Comparison of ENCODE assay signal across 19 cellular contexts in genomic region chr17:76495663-76496400, GRCh38.
DNase-seq lines count a peak whose midpoint lies in the region; ATAC-seq and TF ChIP-seq lines count a peak whose summit lies in the region.
"Had no signal": no experiment of that assay in that cellular context is flagged by ENCODE, and none has a peak within 500 bp of the region (broad histone marks: within the 10 kb centered on the region; RNA-seq: fewer than 3 reads in every experiment).

No MANE protein-coding gene starts in this region.

- peaks cover 0 to 60% (median 51%) of the 10 kb centered on the region in 11 experiments; a peak in 18 of 22 replicates for H4K20me1 ChIP-seq in BLaER1 treated with 17β-estradiol and CSF1 and Interleukin-3, amounts not matched to agents 10 nM and 100 nM

- TF ChIP-seq CTCF in HEK293 (tag by site-specific recombination; IDR thresholded peaks at IDR 0.05) (no peak), neutrophil (IDR thresholded peaks at IDR 0.05) (no peak)

- peaks cover 80 to 100% (median 95%) of the 10 kb centered on the region in 10 experiments for H3K4me1 ChIP-seq in BLaER1 treated with 17β-estradiol and CSF1 and Interleukin-3, amounts not matched to agents 10 nM and 100 nM
- H3K4me1 ChIP-seq in HEK293 (ENCODE audit: control insufficient read depth, insufficient read depth, low read length), result peaks cover 16% of the 10 kb centered on the region
- H3K4me1 ChIP-seq in neutrophil (ENCODE audit: control insufficient read depth in 1 of 2, insufficient read depth in 1 of 2, low read depth in 1 of 2, low read length in 1 of 2), result peaks cover 69 to 74% of the 10 kb centered on the region in 2 experiments

- peak overlapping the region in 3 of 10 experiments; percentile 1 to 98 (median 5); a peak in 1 of 20 replicates for H3K4me3 ChIP-seq in BLaER1 treated with 17β-estradiol and CSF1 and Interleukin-3, amounts not matched to agents 10 nM and 100 nM
- H3K4me3 ChIP-seq in HEK293 (ENCODE audit: low read depth, low read length) (no peak overlapping the region), neutrophil (ENCODE audit: low read depth in 1 of 2, low read length in 1 of 2) (no peak overlapping the region)
- H3K4me3 ChIP-seq: tibial nerve had no signal

- peak overlapping the region; percentile 42 for H3K4me3 Mint-ChIP-seq in central memory CD8-positive, alpha-beta T cell
- H3K4me3 Mint-ChIP-seq: activated CD4-positive, alpha-beta T cell treated with anti-CD3 and anti-CD28 coated beads for 36 hours had no signal

- peak overlapping the region; percentile 95 for H3K27ac Mint-ChIP-seq in central memory CD8-positive, alpha-beta T cell (ENCODE audit: low read depth)
- H3K27ac Mint-ChIP-seq: activated CD4-positive, alpha-beta T cell treated with anti-CD3 and anti-CD28 coated beads for 36 hours had no signal

- peak overlapping the region in 10 of 11 experiments; percentile 10 to 98 (median 94); a peak in 15 of 22 replicates for H3K27ac ChIP-seq in BLaER1 treated with 17β-estradiol and CSF1 and Interleukin-3, amounts not matched to agents 10 nM and 100 nM
- H3K27ac ChIP-seq in HEK293 (ENCODE audit: extremely low read depth, low read depth, low read length), result no peak overlapping the region
- H3K27ac ChIP-seq in neutrophil, result peak overlapping the region; percentile 98

- peaks cover 0 to 42% (median 17%) of the 10 kb centered on the region in 11 experiments; a peak in 12 of 22 replicates for H3K36me3 ChIP-seq in BLaER1 treated with 17β-estradiol and CSF1 and Interleukin-3, amounts not matched to agents 10 nM and 100 nM
- H3K36me3 ChIP-seq in HEK293 (ENCODE audit: control insufficient read depth in 2 of 2, insufficient read depth in 1 of 2, low read length in 2 of 2) (no peaks in the 10 kb centered on the region), neutrophil (no peaks in the 10 kb centered on the region)
- H3K36me3 ChIP-seq: tibial nerve had no signal

- peak overlapping the region; percentile 80 to 93 (median 87); a peak in 17 of 22 replicates for H3K9ac ChIP-seq in BLaER1 treated with 17β-estradiol and CSF1 and Interleukin-3, amounts not matched to agents 10 nM and 100 nM

- H3K27me3 Mint-ChIP-seq in central memory CD8-positive, alpha-beta T cell, result no peaks in the 10 kb centered on the region
- H3K27me3 Mint-ChIP-seq: activated CD4-positive, alpha-beta T cell treated with anti-CD3 and anti-CD28 coated beads for 36 hours had no signal

- peaks cover 68% of the 10 kb centered on the region for H3K4me1 Mint-ChIP-seq in central memory CD8-positive, alpha-beta T cell

- no peak for ATAC-seq in central memory CD8-positive, alpha-beta T cell (replicated peaks; ENCODE audit: extremely low read depth, poor library complexity, severe bottlenecking)
- ATAC-seq: activated CD4-positive, alpha-beta T cell treated with anti-CD3 and anti-CD28 coated beads for 36 hours; Panc1 had no signal

- H3K36me3 Mint-ChIP-seq in central memory CD8-positive, alpha-beta T cell (ENCODE audit: insufficient read depth), result peaks cover 14% of the 10 kb centered on the region

- no peaks in the 10 kb centered on the region for H3K9me3 Mint-ChIP-seq in central memory CD8-positive, alpha-beta T cell

- no peaks in the 10 kb centered on the region for H3K27me3 ChIP-seq in BLaER1 treated with 17β-estradiol and CSF1 and Interleukin-3, amounts not matched to agents 10 nM and 100 nM
- H3K27me3 ChIP-seq in neutrophil, result no peaks in the 10 kb centered on the region
- H3K27me3 ChIP-seq: tibial nerve had no signal

- DNase-seq in central memory CD8-positive, alpha-beta T cell (ENCODE audit: low spot score in 2 of 2), result no peak
- DNase-seq in HUDEP-2 (lab: John Stamatoyannopoulos, UW; ENCODE audit: unreplicated experiment in 76 of 76), result no peak
- DNase-seq in NCI-H2029 treated with DMSO at 0.1 percent for 48 hours (lab: John Stamatoyannopoulos, UW), result no peak
- no peak for DNase-seq in SW 1271 (lab: John Stamatoyannopoulos, UW)
- DNase-seq: activated CD4-positive, alpha-beta T cell treated with anti-CD3 and anti-CD28 coated beads for 36 hours; activated gamma-delta T cell treated with Interleukin-2 at 50 U/mL for 16 hours; Calu3; cerebellar nuclear complex; effector memory CD4-positive, alpha-beta T cell; GOT3; Karpas-422; NCI-H1105; NCI-H774; occipital lobe had no signal

- H3K4me2 ChIP-seq in BLaER1 treated with 17β-estradiol and CSF1 and Interleukin-3, amounts not matched to agents 10 nM and 100 nM, result peak overlapping the region; percentile 94 to 100 (median 98)

- no peaks in the 10 kb centered on the region for H3K9me3 ChIP-seq in BLaER1 treated with 17β-estradiol and CSF1 and Interleukin-3, amounts not matched to agents 10 nM and 100 nM (replicated peaks in 1 of 11)
- H3K9me3 ChIP-seq in HEK293 (ENCODE audit: control insufficient read depth, insufficient read depth, low read depth, low read length) (no peaks in the 10 kb centered on the region), neutrophil (no peaks in the 10 kb centered on the region)
- H3K9me3 ChIP-seq: tibial nerve had no signal

- CTCF ChIA-PET in HEK293 (lab: Yijun Ruan, JAX), result interaction anchor here (0.6 to 1.4 kb wide), 9 partner anchors 10 to 415 kb away, joined by 3 to 7 read pairs (median 3); no protein-coding TSS in a partner anchor

- POLR2A ChIA-PET in HEK293 (lab: Yijun Ruan, JAX), result no interaction called here

TF ChIP-seq in HEK293, 187 proteins besides CTCF, POLR2A, EP300 and RAD21:
- TF ChIP-seq ZBTB20 (tag by site-specific recombination; IDR thresholded peaks at IDR 0.05), result 0 out of 2 replicates have a peak, but pooled peaks have one; percentile 19
- TF ChIP-seq SCRT2 (tag by site-specific recombination; IDR thresholded peaks at IDR 0.05), result 0 out of 2 replicates have a peak, but pooled peaks have one; percentile 28
- TF ChIP-seq ZNF677 (tag by site-specific recombination; IDR thresholded peaks at IDR 0.05), result no peak
- no peak for TF ChIP-seq ZNF18 (tag by site-specific recombination; IDR thresholded peaks at IDR 0.05)
- TF ChIP-seq PRDM4 (tag by site-specific recombination; IDR thresholded peaks at IDR 0.05), result peak; percentile 35; the same call in 1 of the 2 replicates
- no peak for TF ChIP-seq ZNF341 (tag by site-specific recombination; IDR thresholded peaks at IDR 0.05; ENCODE audit: low read depth)
- TF ChIP-seq HIC1 (tag by site-specific recombination; IDR thresholded peaks at IDR 0.05), result peak; percentile 18; the same call in 1 of the 2 replicates
- TF ChIP-seq ZNF600 (tag by site-specific recombination; IDR thresholded peaks at IDR 0.05), result peak; percentile 68
- peak; percentile 53; the same call in 1 of the 2 replicates for TF ChIP-seq FEZF1 (tag by site-specific recombination; IDR thresholded peaks at IDR 0.05)
- TF ChIP-seq ZNF223 (tag by site-specific recombination; IDR thresholded peaks at IDR 0.05), result 0 out of 2 replicates have a peak, but pooled peaks have one; percentile 23
- TF ChIP-seq SCRT1 (tag by site-specific recombination; IDR thresholded peaks at IDR 0.05; ENCODE audit: borderline replicate concordance), result 0 out of 2 replicates have a peak, but pooled peaks have one; percentile 23
- peak; percentile 84 for TF ChIP-seq ZIC2 (tag by site-specific recombination; IDR thresholded peaks at IDR 0.05)
